1 cellular context compared by ENCODE assay signal in genomic region chr19:45136507-45137178, GRCh38.
A peak's percentile ranks its signal among the peaks of the same experiment; 100 is the strongest.
TF ChIP-seq lines count a peak whose summit lies in the region.

No MANE protein-coding gene starts in this region.

TF ChIP-seq in K562, 482 proteins besides CTCF, POLR2A, EP300 and RAD21:
- TF ChIP-seq WHSC1 (IDR thresholded peaks at IDR 0.05; ENCODE audit: low read length) (no peak), CBFA2T2 (conservative IDR thresholded peaks at IDR 0.05) (no peak), ZNF75A (CRISPR knock-in tag; IDR thresholded peaks at IDR 0.05) (no peak), EGR1 (conservative IDR thresholded peaks at IDR 0.05) (no peak), HMGN3 (IDR thresholded peaks at IDR 0.05; ENCODE audit: borderline replicate concordance, extremely low read depth, insufficient read length, low read depth, low read length) (no peak), HEY1 (CRISPR knock-in tag; IDR thresholded peaks at IDR 0.05; ENCODE audit: borderline replicate concordance) (no peak), CBX1 (IDR thresholded peaks at IDR 0.05; ENCODE audit: low read depth) (no peak), POLR2AphosphoS5 (IDR thresholded peaks at IDR 0.05; ENCODE audit: control insufficient read depth, insufficient read depth, low read depth, low read length) (no peak), PRMT5 (CRISPR knock-in tag; IDR thresholded peaks at IDR 0.05) (no peak), CTBP1 (IDR thresholded peaks at IDR 0.05; ENCODE audit: borderline replicate concordance) (no peak), ELF1 (tag; IDR thresholded peaks at IDR 0.05) (no peak), SPI1 (IDR thresholded peaks at IDR 0.05; ENCODE audit: borderline replicate concordance, low read depth, low read length) (peak; percentile 52; the same call in 1 of the 2 replicates), E2F3 (CRISPR knock-in tag; IDR thresholded peaks at IDR 0.05) (no peak), ELF4 (CRISPR knock-in tag; IDR thresholded peaks at IDR 0.05) (no peak)
- TF ChIP-seq, protein P1, sequence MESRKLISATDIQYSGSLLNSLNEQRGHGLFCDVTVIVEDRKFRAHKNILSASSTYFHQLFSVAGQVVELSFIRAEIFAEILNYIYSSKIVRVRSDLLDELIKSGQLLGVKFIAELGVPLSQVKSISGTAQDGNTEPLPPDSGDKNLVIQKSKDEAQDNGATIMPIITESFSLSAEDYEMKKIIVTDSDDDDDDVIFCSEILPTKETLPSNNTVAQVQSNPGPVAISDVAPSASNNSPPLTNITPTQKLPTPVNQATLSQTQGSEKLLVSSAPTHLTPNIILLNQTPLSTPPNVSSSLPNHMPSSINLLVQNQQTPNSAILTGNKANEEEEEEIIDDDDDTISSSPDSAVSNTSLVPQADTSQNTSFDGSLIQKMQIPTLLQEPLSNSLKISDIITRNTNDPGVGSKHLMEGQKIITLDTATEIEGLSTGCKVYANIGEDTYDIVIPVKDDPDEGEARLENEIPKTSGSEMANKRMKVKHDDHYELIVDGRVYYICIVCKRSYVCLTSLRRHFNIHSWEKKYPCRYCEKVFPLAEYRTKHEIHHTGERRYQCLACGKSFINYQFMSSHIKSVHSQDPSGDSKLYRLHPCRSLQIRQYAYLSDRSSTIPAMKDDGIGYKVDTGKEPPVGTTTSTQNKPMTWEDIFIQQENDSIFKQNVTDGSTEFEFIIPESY (CRISPR knock-in tag; IDR thresholded peaks at IDR 0.05) = peak; percentile 97
- TF ChIP-seq, protein P2, sequence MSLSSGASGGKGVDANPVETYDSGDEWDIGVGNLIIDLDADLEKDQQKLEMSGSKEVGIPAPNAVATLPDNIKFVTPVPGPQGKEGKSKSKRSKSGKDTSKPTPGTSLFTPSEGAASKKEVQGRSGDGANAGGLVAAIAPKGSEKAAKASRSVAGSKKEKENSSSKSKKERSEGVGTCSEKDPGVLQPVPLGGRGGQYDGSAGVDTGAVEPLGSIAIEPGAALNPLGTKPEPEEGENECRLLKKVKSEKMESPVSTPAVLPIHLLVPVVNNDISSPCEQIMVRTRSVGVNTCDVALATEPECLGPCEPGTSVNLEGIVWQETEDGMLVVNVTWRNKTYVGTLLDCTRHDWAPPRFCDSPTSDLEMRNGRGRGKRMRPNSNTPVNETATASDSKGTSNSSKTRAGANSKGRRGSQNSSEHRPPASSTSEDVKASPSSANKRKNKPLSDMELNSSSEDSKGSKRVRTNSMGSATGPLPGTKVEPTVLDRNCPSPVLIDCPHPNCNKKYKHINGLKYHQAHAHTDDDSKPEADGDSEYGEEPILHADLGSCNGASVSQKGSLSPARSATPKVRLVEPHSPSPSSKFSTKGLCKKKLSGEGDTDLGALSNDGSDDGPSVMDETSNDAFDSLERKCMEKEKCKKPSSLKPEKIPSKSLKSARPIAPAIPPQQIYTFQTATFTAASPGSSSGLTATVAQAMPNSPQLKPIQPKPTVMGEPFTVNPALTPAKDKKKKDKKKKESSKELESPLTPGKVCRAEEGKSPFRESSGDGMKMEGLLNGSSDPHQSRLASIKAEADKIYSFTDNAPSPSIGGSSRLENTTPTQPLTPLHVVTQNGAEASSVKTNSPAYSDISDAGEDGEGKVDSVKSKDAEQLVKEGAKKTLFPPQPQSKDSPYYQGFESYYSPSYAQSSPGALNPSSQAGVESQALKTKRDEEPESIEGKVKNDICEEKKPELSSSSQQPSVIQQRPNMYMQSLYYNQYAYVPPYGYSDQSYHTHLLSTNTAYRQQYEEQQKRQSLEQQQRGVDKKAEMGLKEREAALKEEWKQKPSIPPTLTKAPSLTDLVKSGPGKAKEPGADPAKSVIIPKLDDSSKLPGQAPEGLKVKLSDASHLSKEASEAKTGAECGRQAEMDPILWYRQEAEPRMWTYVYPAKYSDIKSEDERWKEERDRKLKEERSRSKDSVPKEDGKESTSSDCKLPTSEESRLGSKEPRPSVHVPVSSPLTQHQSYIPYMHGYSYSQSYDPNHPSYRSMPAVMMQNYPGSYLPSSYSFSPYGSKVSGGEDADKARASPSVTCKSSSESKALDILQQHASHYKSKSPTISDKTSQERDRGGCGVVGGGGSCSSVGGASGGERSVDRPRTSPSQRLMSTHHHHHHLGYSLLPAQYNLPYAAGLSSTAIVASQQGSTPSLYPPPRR (CRISPR knock-in tag; IDR thresholded peaks at IDR 0.05; ENCODE audit: borderline replicate concordance) = no peak
